ENCODE assay signal across 27 cellular contexts in genomic region chr4:118343501-118343900, GRCh38. TPM values are rescaled to one million over a fixed set of nuclear protein-coding genes. Genes with fewer than 3 reads are reported as not detected.
"Had no signal": no experiment of that assay in that cellular context is flagged by ENCODE, and none has a peak within 500 bp of the region (broad histone marks: within the 10 kb centered on the region; RNA-seq: fewer than 3 reads in every experiment).

No MANE protein-coding gene starts in this region.

- H3K27ac ChIP-seq: neutrophil, pancreas, psoas muscle, right lobe of liver, sigmoid colon, stomach, thoracic aorta, thyroid gland, tibial nerve, upper lobe of right lung, uterus had no signal

- H3K4me1 Mint-ChIP-seq: naive thymus-derived CD8-positive, alpha-beta T cell; nephron progenitor cell; neural crest cell; stimulated activated effector memory CD8-positive, alpha-beta T cell treated with anti-CD3 and anti-CD28 coated beads, Interleukin-12 subunit alpha, Interleukin-12 subunit beta, amount 100 ng/mL, for 72 hours; stimulated activated naive B cell treated with anti-CD40 and anti-IgM and Interleukin-4, amounts not matched to agents 10 μg/mL and 1 μg/mL and 100 μg/mL, for 72 hours had no signal

- H3K27me3 ChIP-seq: pancreas, right lobe of liver, stomach, thyroid gland, tibial nerve, upper lobe of right lung, uterus had no signal

- H3K36me3 Mint-ChIP-seq: naive thymus-derived CD8-positive, alpha-beta T cell; natural killer cell treated with Interleukin-12 subunit alpha and Interleukin-12 subunit beta and Interleukin-15 and Interleukin-18, amount 100 ng/mL, for 72 hours; stimulated activated effector memory CD8-positive, alpha-beta T cell treated with anti-CD3 and anti-CD28 coated beads, Interleukin-12 subunit alpha, Interleukin-12 subunit beta, amount 100 ng/mL, for 72 hours; stimulated activated naive B cell treated with anti-CD40 and anti-IgM and Interleukin-4, amounts not matched to agents 10 μg/mL and 1 μg/mL and 100 μg/mL, for 72 hours; type B pancreatic cell had no signal

- H3K4me3 ChIP-seq: pancreas, psoas muscle, right lobe of liver, sigmoid colon, stomach, thoracic aorta, thyroid gland, tibial nerve, upper lobe of right lung, uterus had no signal

- ATAC-seq: naive thymus-derived CD8-positive, alpha-beta T cell; natural killer cell treated with Interleukin-12 subunit alpha and Interleukin-12 subunit beta and Interleukin-15 and Interleukin-18, amount 100 ng/mL, for 72 hours; psoas muscle; right cardiac atrium; right lobe of liver; stimulated activated effector memory CD8-positive, alpha-beta T cell treated with anti-CD3 and anti-CD28 coated beads, Interleukin-12 subunit alpha, Interleukin-12 subunit beta, amount 100 ng/mL, for 72 hours; stimulated activated naive B cell treated with anti-CD40 and anti-IgM and Interleukin-4, amounts not matched to agents 10 μg/mL and 1 μg/mL and 100 μg/mL, for 72 hours; upper lobe of right lung had no signal

- H3K36me3 ChIP-seq: neutrophil, pancreas, right lobe of liver, sigmoid colon, stomach, thoracic aorta, thyroid gland, tibial nerve, upper lobe of right lung, uterus had no signal

- H3K27ac Mint-ChIP-seq: naive thymus-derived CD8-positive, alpha-beta T cell; natural killer cell treated with Interleukin-12 subunit alpha and Interleukin-12 subunit beta and Interleukin-15 and Interleukin-18, amount 100 ng/mL, for 72 hours; nephron progenitor cell; stimulated activated effector memory CD8-positive, alpha-beta T cell treated with anti-CD3 and anti-CD28 coated beads, Interleukin-12 subunit alpha, Interleukin-12 subunit beta, amount 100 ng/mL, for 72 hours; stimulated activated naive B cell treated with anti-CD40 and anti-IgM and Interleukin-4, amounts not matched to agents 10 μg/mL and 1 μg/mL and 100 μg/mL, for 72 hours; stimulated activated naive CD8-positive, alpha-beta T cell treated with anti-CD3 and anti-CD28 coated beads, Interleukin-15, Interleukin-2, amounts not matched to agents 100 ng/mL and 50 ng/mL, for 24 hours; type B pancreatic cell had no signal

- H3K9me3 Mint-ChIP-seq: naive thymus-derived CD8-positive, alpha-beta T cell; natural killer cell treated with Interleukin-12 subunit alpha and Interleukin-12 subunit beta and Interleukin-15 and Interleukin-18, amount 100 ng/mL, for 72 hours; nephron progenitor cell; neural crest cell; stimulated activated effector memory CD8-positive, alpha-beta T cell treated with anti-CD3 and anti-CD28 coated beads, Interleukin-12 subunit alpha, Interleukin-12 subunit beta, amount 100 ng/mL, for 72 hours; stimulated activated naive B cell treated with anti-CD40 and anti-IgM and Interleukin-4, amounts not matched to agents 10 μg/mL and 1 μg/mL and 100 μg/mL, for 72 hours; stimulated activated naive CD8-positive, alpha-beta T cell treated with anti-CD3 and anti-CD28 coated beads, Interleukin-15, Interleukin-2, amounts not matched to agents 100 ng/mL and 50 ng/mL, for 24 hours; type B pancreatic cell had no signal

- DNase-seq: naive thymus-derived CD8-positive, alpha-beta T cell; nephron progenitor cell; nucleus accumbens; pancreas; psoas muscle; right cardiac atrium; right lobe of liver; sigmoid colon; small intestine; stimulated activated CD4-positive, alpha-beta T cell treated with anti-CD3 and anti-CD28 coated beads, Interleukin-15, amount 100 ng/mL, for 24 hours; stimulated activated CD4-positive, alpha-beta T cell treated with anti-CD3 and anti-CD28 coated beads, Interleukin-2, amount 100 ng/mL, for 24 hours; stimulated activated CD4-positive, alpha-beta T cell treated with anti-CD3 and anti-CD28 coated beads, Interleukin-2, amount 100 ng/mL, for 48 hours; stimulated activated CD4-positive, alpha-beta T cell treated with anti-CD3 and anti-CD28 coated beads, Interleukin-4, amount 100 ng/mL, for 24 hours; stimulated activated naive B cell treated with anti-CD40 and anti-IgM and Interleukin-4, amounts not matched to agents 10 μg/mL and 1 μg/mL and 100 μg/mL, for 72 hours; stimulated activated naive CD4-positive, alpha-beta T cell treated with Interleukin-2 at 50 U/mL for 16 hours; stomach; thyroid gland; upper lobe of right lung; uterus had no signal

- H3K4me3 Mint-ChIP-seq: naive thymus-derived CD8-positive, alpha-beta T cell; natural killer cell treated with Interleukin-12 subunit alpha and Interleukin-12 subunit beta and Interleukin-15 and Interleukin-18, amount 100 ng/mL, for 72 hours; nephron progenitor cell; neural crest cell; stimulated activated effector memory CD8-positive, alpha-beta T cell treated with anti-CD3 and anti-CD28 coated beads, Interleukin-12 subunit alpha, Interleukin-12 subunit beta, amount 100 ng/mL, for 72 hours; stimulated activated naive B cell treated with anti-CD40 and anti-IgM and Interleukin-4, amounts not matched to agents 10 μg/mL and 1 μg/mL and 100 μg/mL, for 72 hours; stimulated activated naive CD8-positive, alpha-beta T cell treated with anti-CD3 and anti-CD28 coated beads, Interleukin-15, Interleukin-2, amounts not matched to agents 100 ng/mL and 50 ng/mL, for 24 hours; type B pancreatic cell had no signal

- H3K4me1 ChIP-seq: psoas muscle, right lobe of liver, sigmoid colon, stomach, thyroid gland, tibial nerve, upper lobe of right lung, uterus had no signal

RNA-seq across cellular contexts. Expression of gene PRSS12, which starts 9.3 kb away (rescaled TPM):
- total RNA-seq: naive thymus-derived CD8-positive, alpha-beta T cell; natural killer cell treated with Interleukin-12 subunit alpha and Interleukin-12 subunit beta and Interleukin-15 and Interleukin-18, amount 100 ng/mL, for 72 hours; right cardiac atrium had no signal
